ENCODE assay signal across 27 cellular contexts in the genomic region with DNA sequence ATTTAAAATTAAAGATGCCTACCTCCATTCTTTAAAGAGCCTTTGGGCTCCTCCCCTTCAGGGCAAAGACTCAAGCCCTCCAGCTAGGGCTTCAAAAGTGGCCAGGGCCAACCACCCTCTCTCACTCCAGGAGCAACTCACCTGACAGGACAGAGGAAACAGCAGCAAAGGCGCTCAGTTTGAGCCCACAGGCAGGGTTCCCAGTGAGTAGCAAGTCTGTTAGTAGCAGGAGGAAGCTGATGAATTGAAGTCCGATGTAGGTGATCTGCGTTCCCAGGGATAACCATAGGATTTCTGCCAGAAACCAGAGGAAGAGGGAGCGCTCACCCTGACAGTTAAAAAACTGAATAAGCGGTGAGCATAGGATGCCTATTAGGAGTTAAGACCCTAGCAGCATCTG. TPM values are rescaled to one million over a fixed set of nuclear protein-coding genes. Genes with fewer than 3 reads are reported as not detected.
DNase-seq lines count a peak whose midpoint lies in the region; ATAC-seq and TF ChIP-seq lines count a peak whose summit lies in the region.
"Had no signal": no experiment of that assay in that cellular context is flagged by ENCODE, and none has a peak within 500 bp of the region (broad histone marks: within the 10 kb centered on the region; RNA-seq: fewer than 3 reads in every experiment).

No MANE protein-coding gene starts in this region.

- H3K4me3 Mint-ChIP-seq in GM23338: peak overlapping the region; percentile 59
- H3K4me3 Mint-ChIP-seq in WTC11: peak overlapping the region; percentile 53
- H3K4me3 Mint-ChIP-seq in neural progenitor cell: no peak overlapping the region
- no peak overlapping the region for H3K4me3 Mint-ChIP-seq in activated CD4-positive, alpha-beta memory T cell treated with anti-CD3 and anti-CD28 coated beads for 36 hours
- H3K4me3 Mint-ChIP-seq: CD4-positive, alpha-beta memory T cell had no signal

- H3K36me3 Mint-ChIP-seq in GM23338 (ENCODE audit: low read depth) (peaks cover 36% of the 10 kb centered on the region), WTC11 (peaks cover 29% of the 10 kb centered on the region), neural progenitor cell (peaks cover 27% of the 10 kb centered on the region)
- H3K36me3 Mint-ChIP-seq in activated CD4-positive, alpha-beta memory T cell treated with anti-CD3 and anti-CD28 coated beads for 36 hours: peaks cover 8% of the 10 kb centered on the region

- TF ChIP-seq CTCF in GM23338 (conservative IDR thresholded peaks at IDR 0.05; ENCODE audit: low read depth in 2 of 2) (no peak), WTC11 (IDR thresholded peaks at IDR 0.05) (no peak), neural progenitor cell (IDR thresholded peaks at IDR 0.05) (no peak)

- H3K9ac ChIP-seq in neural progenitor cell: no peak overlapping the region

- POLR2A ChIA-PET in WTC11 (lab: Charles Lee): interaction anchor here (0.9 to 1.2 kb wide), 2 partner anchors 8 to 12 kb away, joined by 3 to 5 read pairs; no protein-coding TSS in a partner anchor
- POLR2A ChIA-PET in activated CD4-positive, alpha-beta memory T cell treated with anti-CD3 and anti-CD28 coated beads for 36 hours (lab: Charles Lee): no interaction called here

- H4K20me1 ChIP-seq in GM23338 (replicated peaks; ENCODE audit: insufficient read depth): no peaks in the 10 kb centered on the region
- H4K20me1 ChIP-seq in neural progenitor cell (ENCODE audit: low read depth): no peaks in the 10 kb centered on the region

- H3K9me2 ChIP-seq in GM23338 (ENCODE audit: insufficient read depth): no peaks in the 10 kb centered on the region

- no peaks in the 10 kb centered on the region for H3K36me3 ChIP-seq in GM23338 (ENCODE audit: insufficient read depth)
- no peaks in the 10 kb centered on the region for H3K36me3 ChIP-seq in iPS DF 6.9 (ENCODE audit: control insufficient read depth, insufficient read depth, low read length)
- no peaks in the 10 kb centered on the region for H3K36me3 ChIP-seq in neural progenitor cell

- H3K27ac ChIP-seq in GM23338 (ENCODE audit: low read depth) (peak overlapping the region; percentile 69), iPS DF 6.9 (ENCODE audit: low read length) (peak overlapping the region; percentile 71), neural progenitor cell (no peak overlapping the region)
- H3K27ac ChIP-seq: RWPE1 had no signal

- H3K9me3 Mint-ChIP-seq in GM23338 (no peaks in the 10 kb centered on the region), WTC11 (no peaks in the 10 kb centered on the region), neural progenitor cell (no peaks in the 10 kb centered on the region)
- no peaks in the 10 kb centered on the region for H3K9me3 Mint-ChIP-seq in activated CD4-positive, alpha-beta memory T cell treated with anti-CD3 and anti-CD28 coated beads for 36 hours

- H3K27me3 ChIP-seq in GM23338 (ENCODE audit: insufficient read depth) (no peaks in the 10 kb centered on the region), iPS DF 6.9 (ENCODE audit: control insufficient read depth, insufficient read depth, low read length) (no peaks in the 10 kb centered on the region), neural progenitor cell (no peaks in the 10 kb centered on the region)

- peak overlapping the region; percentile 1; the same call in 1 of the 2 replicates for H3K4me3 ChIP-seq in GM23338
- H3K4me3 ChIP-seq in iPS DF 6.9 (ENCODE audit: low read length): no peak overlapping the region
- no peak overlapping the region for H3K4me3 ChIP-seq in neural progenitor cell

- H3K4me2 ChIP-seq in GM23338 (peak overlapping the region; percentile 28), neural progenitor cell (no peak overlapping the region)

- H3K9me3 ChIP-seq in iPS DF 6.9 (ENCODE audit: control insufficient read depth, insufficient read depth, low read length): no peaks in the 10 kb centered on the region
- H3K9me3 ChIP-seq in neural progenitor cell (ENCODE audit: low read depth): no peaks in the 10 kb centered on the region

- H3K27me3 Mint-ChIP-seq in GM23338 (ENCODE audit: insufficient read depth, low read depth, poor library complexity) (peaks cover 12% of the 10 kb centered on the region), WTC11 (ENCODE audit: low read depth) (no peaks in the 10 kb centered on the region), neural progenitor cell (ENCODE audit: insufficient read depth, low read depth) (peaks cover 3% of the 10 kb centered on the region)
- no peaks in the 10 kb centered on the region for H3K27me3 Mint-ChIP-seq in activated CD4-positive, alpha-beta memory T cell treated with anti-CD3 and anti-CD28 coated beads for 36 hours

- H3K79me2 ChIP-seq in GM23338 (replicated peaks; ENCODE audit: insufficient read depth): no peaks in the 10 kb centered on the region
- H3K79me2 ChIP-seq in neural progenitor cell (ENCODE audit: low read depth): no peaks in the 10 kb centered on the region

- no CpG with 5 or more reads among the region's 5 CpGs for WGBS in iPS DF 6.9 (ENCODE audit: insufficient coverage, insufficient read length)

- ATAC-seq in GM23338: peak; percentile 76
- peak; percentile 58 for ATAC-seq in WTC11
- ATAC-seq: Panc1 had no signal

- H3K4me1 ChIP-seq in GM23338 (ENCODE audit: insufficient read depth): peaks cover 41% of the 10 kb centered on the region
- H3K4me1 ChIP-seq in iPS DF 6.9 (ENCODE audit: control insufficient read depth, insufficient read depth, low read length): peaks cover 20% of the 10 kb centered on the region
- peaks cover 9% of the 10 kb centered on the region for H3K4me1 ChIP-seq in neural progenitor cell

- CTCF ChIA-PET in WTC11 (lab: Charles Lee): interaction anchor here (0.7 to 4.1 kb wide), 14 partner anchors 8 to 447 kb away, joined by 3 to 40 read pairs (median 6); no protein-coding TSS in a partner anchor
- CTCF ChIA-PET in activated CD4-positive, alpha-beta memory T cell treated with anti-CD3 and anti-CD28 coated beads for 36 hours (lab: Charles Lee): interaction anchor here (1.0 to 1.1 kb wide), 2 partner anchors 122 to 124 kb away, joined by 3 to 4 read pairs; no protein-coding TSS in a partner anchor

- peaks cover 56% of the 10 kb centered on the region for H3K4me1 Mint-ChIP-seq in GM23338
- peaks cover 67% of the 10 kb centered on the region for H3K4me1 Mint-ChIP-seq in WTC11
- H3K4me1 Mint-ChIP-seq in neural progenitor cell: peaks cover 30% of the 10 kb centered on the region
- H3K4me1 Mint-ChIP-seq in activated CD4-positive, alpha-beta memory T cell treated with anti-CD3 and anti-CD28 coated beads for 36 hours (ENCODE audit: low read depth): peaks cover 11% of the 10 kb centered on the region
- H3K4me1 Mint-ChIP-seq: CD4-positive, alpha-beta memory T cell had no signal

- H2AFZ ChIP-seq in GM23338 (no peak overlapping the region), neural progenitor cell (replicated peaks) (no peak overlapping the region)

- intact Hi-C loops in activated CD4-positive, alpha-beta memory T cell treated with anti-CD3 and anti-CD28 coated beads for 36 hours (cut with micrococcal nuclease): no loop called here

- peaks cover 11% of the 10 kb centered on the region; the same call in 1 of the 2 replicates for H3F3A ChIP-seq in GM23338 (replicated peaks; ENCODE audit: low read depth)
- no peaks in the 10 kb centered on the region for H3F3A ChIP-seq in neural progenitor cell (ENCODE audit: low read depth)

- DNase-seq in GM23338 (ENCODE audit: low spot score) (peak; percentile 58), WTC11 (ENCODE audit: low spot score) (peak; percentile 38), iPS DF 6.9 (ENCODE audit: low read depth, low spot score) (no peak), neural progenitor cell (ENCODE audit: low spot score) (no peak), dermis blood vessel endothelial cell (no peak)
- DNase-seq in activated CD4-positive, alpha-beta memory T cell treated with anti-CD3 and anti-CD28 coated beads for 36 hours: no peak
- DNase-seq in activated CD4-positive, alpha-beta T cell treated with anti-CD3 and anti-CD28 coated beads, Interleukin-2, amount 50 U/mL, for 4 hours: no peak
- DNase-seq: C1 segment of cervical spinal cord; CD4-positive, alpha-beta memory T cell; COR-L47; DMS53; IMR-90; KG1; MM.1S; NCI-H1048; NCI-H1417; NCI-H1694 treated with DMSO at 0.1 percent for 48 hours; NCI-H2081; NCI-H2227 treated with DMSO at 0.1 percent for 48 hours; NCI-H526 treated with DMSO at 0.1 percent for 48 hours; SHP77 had no signal

- peak overlapping the region; percentile 95 for H3K27ac Mint-ChIP-seq in GM23338
- H3K27ac Mint-ChIP-seq in WTC11: peak overlapping the region; percentile 98
- peak overlapping the region; percentile 23 for H3K27ac Mint-ChIP-seq in neural progenitor cell
- no peak overlapping the region for H3K27ac Mint-ChIP-seq in activated CD4-positive, alpha-beta memory T cell treated with anti-CD3 and anti-CD28 coated beads for 36 hours
- H3K27ac Mint-ChIP-seq: CD4-positive, alpha-beta memory T cell had no signal

TF ChIP-seq in GM23338, 12 proteins besides CTCF, POLR2A, EP300 and RAD21 (continues in another document):
- no peak for TF ChIP-seq JUNB (IDR thresholded peaks at IDR 0.05; ENCODE audit: unreplicated experiment)

TF ChIP-seq in WTC11, 78 proteins besides CTCF, POLR2A, EP300 and RAD21:
- TF ChIP-seq ZNF423 (CRISPR knock-in tag; IDR thresholded peaks at IDR 0.05) (peak; percentile 58), ZSCAN18 (CRISPR knock-in tag; IDR thresholded peaks at IDR 0.05) (no peak)

RNA-seq across cellular contexts. Expression of gene GSG1, which starts 15.7 kb away (rescaled TPM):
- 0.17 and 1.0 TPM in 2 replicates for total RNA-seq in GM23338 (2014; rRNA removed; shearing (Covaris generic))
- polyA plus RNA-seq in GM23338 (2016; fragmentation: Nextera tagmentation; extraction: Ambion mirVana): 0.63 and 1.5 TPM in 2 replicates
- 0.21 to 0.28 TPM in 2 of 3 replicates, not detected in the other for total RNA-seq in WTC11 (2021)
- not detected in 2 replicates for total RNA-seq in neural progenitor cell (ENCODE audit: low replicate concordance)
- not detected for total RNA-seq in activated CD4-positive, alpha-beta memory T cell treated with anti-CD3 and anti-CD28 coated beads for 36 hours
- total RNA-seq in dermis blood vessel endothelial cell: not detected in 2 replicates
- total RNA-seq: CD4-positive, alpha-beta memory T cell; Daoy; HT1080; NCI-H460; SK-MEL-5 had no signal

RNA-seq across cellular contexts. Expression of gene FAM234B, which starts 43.6 kb away (rescaled TPM):
- 20.1 and 21.1 TPM in 2 replicates for total RNA-seq in GM23338 (2014; rRNA removed; shearing (Covaris generic))
- 9.5 TPM in 2 replicates for polyA plus RNA-seq in GM23338 (2016; fragmentation: Nextera tagmentation; extraction: Ambion mirVana)
- total RNA-seq in WTC11 (2021) (25.9 to 28.6 TPM (median 26.2 TPM) in 3 replicates), neural progenitor cell (ENCODE audit: low replicate concordance) (20.8 and 23.1 TPM in 2 replicates), dermis blood vessel endothelial cell (12.2 and 13.3 TPM in 2 replicates)
- 1 to 10 TPM; 6.8 TPM for total RNA-seq in activated CD4-positive, alpha-beta memory T cell treated with anti-CD3 and anti-CD28 coated beads for 36 hours

Comparison
In these comparisons a context has a peak if more than half of its experiments do, and no peak if none do; other contexts are left out.
1. DNase-seq: peak in GM23338 (single experiment) and WTC11 (single experiment); none in iPS DF 6.9 (single experiment), neural progenitor cell (single experiment), activated CD4-positive, alpha-beta memory T cell treated with anti-CD3 and anti-CD28 coated beads for 36 hours (single experiment), activated CD4-positive, alpha-beta T cell treated with anti-CD3 and anti-CD28 coated beads, Interleukin-2, amount 50 U/mL, for 4 hours (0 of 2) and dermis blood vessel endothelial cell (single experiment).
2. H3K4me3 Mint-ChIP-seq: peak in GM23338 (single experiment) and WTC11 (single experiment); none in neural progenitor cell (single experiment) and activated CD4-positive, alpha-beta memory T cell treated with anti-CD3 and anti-CD28 coated beads for 36 hours (single experiment).